In genomic region chr6:20202699-20203302, GRCh38 we compare ENCODE assay signal across 14 cellular contexts. TPM values are rescaled to one million over a fixed set of nuclear protein-coding genes. Genes with fewer than 3 reads are reported as not detected.
DNase-seq lines count a peak whose midpoint lies in the region; ATAC-seq, FAIRE-seq and TF ChIP-seq lines count a peak whose summit lies in the region.
"Had no signal": no experiment of that assay in that cellular context is flagged by ENCODE, and none has a peak within 500 bp of the region (broad histone marks: within the 10 kb centered on the region; RNA-seq: fewer than 3 reads in every experiment).

No MANE protein-coding gene starts in this region.

- 67% methylated on average over 3 of the region's 3 CpGs for WGBS in GM12878 (ENCODE audit: insufficient coverage, insufficient replicate concordance, low lambda C conversion rate, missing lambda C conversion rate)

- H3K27ac ChIP-seq in HEK293 (ENCODE audit: extremely low read depth, low read depth, low read length) (no peak overlapping the region), GM12878 (ENCODE audit: control insufficient read depth, insufficient read depth) (peak overlapping the region; percentile 77)

- no peak for TF ChIP-seq POLR2A in GM12878 (IDR thresholded peaks at IDR 0.05; ENCODE audit: low read depth, low read length)

- H3K36me3 ChIP-seq in HEK293 (ENCODE audit: control insufficient read depth in 2 of 2, insufficient read depth in 1 of 2, low read length in 2 of 2), result no peaks in the 10 kb centered on the region
- H3K36me3 ChIP-seq in GM12878 (ENCODE audit: control insufficient read depth in 2 of 2, insufficient read depth in 2 of 2, low read length in 1 of 2), result no peaks in the 10 kb centered on the region; a peak in 2 of 4 replicates

- peak overlapping the region; percentile 42 for H3K9ac ChIP-seq in GM12878 (ENCODE audit: control insufficient read depth, insufficient read depth, low read length)

- H3K9me3 Mint-ChIP-seq in nephron, result no peaks in the 10 kb centered on the region

- TF ChIP-seq CTCF in HEK293 (tag by site-specific recombination; IDR thresholded peaks at IDR 0.05), result no peak
- no peak for TF ChIP-seq CTCF in GM12878 (IDR thresholded peaks at IDR 0.05 in 2 of 3, conservative IDR thresholded peaks at IDR 0.05 in 1 of 3; ENCODE audit: control insufficient read depth in 2 of 3, extremely low read depth in 1 of 3, insufficient read depth in 1 of 3, low read depth in 3 of 3, low read length in 3 of 3)
- TF ChIP-seq CTCF in nephron (IDR thresholded peaks at IDR 0.05; ENCODE audit: unreplicated experiment in 3 of 3), result no peak

- no peak for TF ChIP-seq RAD21 in GM12878 (IDR thresholded peaks at IDR 0.05; ENCODE audit: insufficient read depth, low read depth, low read length)

- no peak overlapping the region for H2AFZ ChIP-seq in GM12878 (ENCODE audit: control insufficient read depth, low read depth, low read length)

- POLR2A ChIA-PET in HEK293 (lab: Yijun Ruan, JAX) (interaction anchor here (0.7 kb wide), 1 partner anchor 42 kb away, joined by 3 read pairs; no protein-coding TSS in a partner anchor), GM12878 (lab: Charles Lee) (interaction anchor here (0.6 to 4.5 kb wide), 6 partner anchors 9 to 207 kb away, joined by 3 to 34 read pairs (median 4); partner anchors contain the start of gene MBOAT1)

- CTCF ChIA-PET in HEK293 (lab: Yijun Ruan, JAX) (interaction anchor here (0.6 to 1.2 kb wide), 2 partner anchors 26 to 62 kb away, joined by 4 to 6 read pairs; no protein-coding TSS in a partner anchor), GM12878 (lab: Yijun Ruan, JAX) (interaction anchor here (0.7 to 2.8 kb wide), 3 partner anchors 10 to 87 kb away, joined by 3 to 15 read pairs (median 9); partner anchors contain the start of gene MBOAT1)

- in situ Hi-C loops in GM12878 (cut with MboI), result no loop called here

- no peaks in the 10 kb centered on the region for H3K27me3 ChIP-seq in GM12878 (replicated peaks in 1 of 2; ENCODE audit: control insufficient read depth in 2 of 2, insufficient read depth in 2 of 2, low read length in 1 of 2)

- FAIRE-seq in GM12878 (lab: Jason Lieb, UNC), result no peak

- no peak for TF ChIP-seq EP300 in GM12878 (IDR thresholded peaks at IDR 0.05; ENCODE audit: borderline replicate concordance in 1 of 2, control insufficient read depth in 1 of 2, low read depth in 2 of 2, low read length in 2 of 2)

- peak overlapping the region in 1 of 3 experiments; percentile 28 for H3K4me3 Mint-ChIP-seq in nephron

- SMC1A ChIA-PET in GM12878 (lab: Charles Lee; ENCODE audit: uncharacterized antibody, unreplicated experiment), result interaction anchor here (0.8 to 8.8 kb wide), 10 partner anchors 9 to 112 kb away, joined by 3 to 64 read pairs (median 4); partner anchors contain the start of gene MBOAT1

- H3K9me3 ChIP-seq in HEK293 (ENCODE audit: control insufficient read depth, insufficient read depth, low read depth, low read length), result no peaks in the 10 kb centered on the region
- H3K9me3 ChIP-seq in GM12878 (replicated peaks; ENCODE audit: control insufficient read depth, insufficient read depth, low read length), result no peaks in the 10 kb centered on the region; the same call in 2 of the 3 replicates

- H3K36me3 Mint-ChIP-seq in nephron (ENCODE audit: low read depth), result no peaks in the 10 kb centered on the region
- H3K36me3 Mint-ChIP-seq: naive thymus-derived CD8-positive, alpha-beta T cell had no signal

- peak overlapping the region; percentile 91 to 93 (median 92) for H3K27ac Mint-ChIP-seq in nephron

- no peaks in the 10 kb centered on the region for H3K27me3 Mint-ChIP-seq in nephron (ENCODE audit: low read depth)

- peak overlapping the region; percentile 69 for H3K4me2 ChIP-seq in GM12878 (ENCODE audit: control insufficient read depth, insufficient read depth)

- no peak for ATAC-seq in GM12878
- ATAC-seq: naive thymus-derived CD8-positive, alpha-beta T cell had no signal

- DNase-seq in NCI-H2029 treated with DMSO at 0.1 percent for 48 hours (lab: John Stamatoyannopoulos, UW), result peak; percentile 42
- DNase-seq in NCI-H2029 (lab: John Stamatoyannopoulos, UW), result no peak
- DNase-seq in GM12878 (ENCODE audit: low read depth, low spot score), result no peak
- no peak for DNase-seq in GOT3 (lab: John Stamatoyannopoulos, UW)
- no peak for DNase-seq in HCEC 1CT
- DNase-seq in NCI-H526 (lab: John Stamatoyannopoulos, UW), result no peak
- DNase-seq: 8988T; activated naive CD4-positive, alpha-beta T cell; naive thymus-derived CD8-positive, alpha-beta T cell; NCI-H1092 treated with DMSO at 0.1 percent for 48 hours; NCI-H526 treated with DMSO at 0.1 percent for 48 hours had no signal

- H3K4me1 ChIP-seq in HEK293 (ENCODE audit: control insufficient read depth, insufficient read depth, low read length) (peaks cover 11% of the 10 kb centered on the region), GM12878 (ENCODE audit: control insufficient read depth, insufficient read depth, low read length) (peaks cover 68% of the 10 kb centered on the region)

- intact Hi-C loops in GM12878 (cut with micrococcal nuclease; ENCODE audit: unreplicated experiment), result no loop called here

- H3K79me2 ChIP-seq in GM12878 (ENCODE audit: control insufficient read depth, insufficient read depth, low read length), result peaks cover 67% of the 10 kb centered on the region

- no TSS peak for BruUV-seq in GM12878 (replicated peaks; lab: Mats Ljungman, UMichigan)

- H3K4me3 ChIP-seq in HEK293 (ENCODE audit: low read depth, low read length) (no peak overlapping the region), GM12878 (0 out of 2 replicates have a peak overlapping the region, but pooled peaks have one; percentile 39)
- H3K4me3 ChIP-seq: skin epidermis had no signal

- RAD21 ChIA-PET in GM12878 (lab: Charles Lee; ENCODE audit: unreplicated experiment), result interaction anchor here (0.8 to 3.2 kb wide), 5 partner anchors 9 to 92 kb away, joined by 3 to 24 read pairs (median 4); partner anchors contain the start of gene MBOAT1

- no peaks in the 10 kb centered on the region for H4K20me1 ChIP-seq in GM12878 (ENCODE audit: control insufficient read depth, insufficient read depth)

- peaks cover 52% of the 10 kb centered on the region for H3K4me1 Mint-ChIP-seq in nephron

TF ChIP-seq in HEK293, 187 proteins besides CTCF, POLR2A, EP300 and RAD21:
- TF ChIP-seq ZNF266 (tag by site-specific recombination; IDR thresholded peaks at IDR 0.05; ENCODE audit: low read depth) (no peak), ZNF121 (tag by site-specific recombination; IDR thresholded peaks at IDR 0.05) (peak; percentile 82)

TF ChIP-seq in GM12878, 131 proteins besides CTCF, POLR2A, EP300 and RAD21 (continues in another document):
- TF ChIP-seq, protein P1, sequence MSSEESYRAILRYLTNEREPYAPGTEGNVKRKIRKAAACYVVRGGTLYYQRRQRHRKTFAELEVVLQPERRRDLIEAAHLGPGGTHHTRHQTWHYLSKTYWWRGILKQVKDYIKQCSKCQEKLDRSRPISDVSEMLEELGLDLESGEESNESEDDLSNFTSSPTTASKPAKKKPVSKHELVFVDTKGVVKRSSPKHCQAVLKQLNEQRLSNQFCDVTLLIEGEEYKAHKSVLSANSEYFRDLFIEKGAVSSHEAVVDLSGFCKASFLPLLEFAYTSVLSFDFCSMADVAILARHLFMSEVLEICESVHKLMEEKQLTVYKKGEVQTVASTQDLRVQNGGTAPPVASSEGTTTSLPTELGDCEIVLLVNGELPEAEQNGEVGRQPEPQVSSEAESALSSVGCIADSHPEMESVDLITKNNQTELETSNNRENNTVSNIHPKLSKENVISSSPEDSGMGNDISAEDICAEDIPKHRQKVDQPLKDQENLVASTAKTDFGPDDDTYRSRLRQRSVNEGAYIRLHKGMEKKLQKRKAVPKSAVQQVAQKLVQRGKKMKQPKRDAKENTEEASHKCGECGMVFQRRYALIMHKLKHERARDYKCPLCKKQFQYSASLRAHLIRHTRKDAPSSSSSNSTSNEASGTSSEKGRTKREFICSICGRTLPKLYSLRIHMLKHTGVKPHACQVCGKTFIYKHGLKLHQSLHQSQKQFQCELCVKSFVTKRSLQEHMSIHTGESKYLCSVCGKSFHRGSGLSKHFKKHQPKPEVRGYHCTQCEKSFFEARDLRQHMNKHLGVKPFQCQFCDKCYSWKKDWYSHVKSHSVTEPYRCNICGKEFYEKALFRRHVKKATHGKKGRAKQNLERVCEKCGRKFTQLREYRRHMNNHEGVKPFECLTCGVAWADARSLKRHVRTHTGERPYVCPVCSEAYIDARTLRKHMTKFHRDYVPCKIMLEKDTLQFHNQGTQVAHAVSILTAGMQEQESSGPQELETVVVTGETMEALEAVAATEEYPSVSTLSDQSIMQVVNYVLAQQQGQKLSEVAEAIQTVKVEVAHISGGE (CRISPR knock-in tag; IDR thresholded peaks at IDR 0.05), result no peak
- TF ChIP-seq STAT1 (conservative IDR thresholded peaks at IDR 0.05), result no peak

RNA-seq across cellular contexts. Expression of gene MBOAT1, which starts 9.5 kb away (rescaled TPM):
- 52.4 and 54.2 TPM in 2 replicates for total RNA-seq in GM12878 (2013; cell fraction: nucleolus; rRNA removed)
- total RNA-seq in GM12878 (2014; rRNA removed), result 21.0 and 22.7 TPM in 2 replicates
- total RNA-seq in GM12878 (2014; rRNA removed; fragmentation: Illumina TruSeq; extraction: Trizol), result 17.0 and 17.2 TPM in 2 replicates
- total RNA-seq in GM12878 (2021), result 18.2 and 19.3 TPM in 2 replicates
- 7.0 TPM for polyA plus RNA-seq in GM12878 (2011; ENCODE audit: low read depth)
- 13.9 and 16.1 TPM in 2 replicates for polyA plus RNA-seq in GM12878 (2011; rRNA removed)
- polyA plus RNA-seq in GM12878 (2011; cell fraction: cytosol; rRNA removed), result 9.0 and 11.4 TPM in 2 replicates
- 17.9 and 22.1 TPM in 2 replicates for polyA plus RNA-seq in GM12878 (2011; cell fraction: nucleus; rRNA removed)
- polyA plus RNA-seq in GM12878 (2012), result 6.3 and 9.0 TPM in 2 replicates
- 13.3 and 20.8 TPM in 2 replicates for polyA plus RNA-seq in GM12878 (2014; fragmentation: Illumina TruSeq; extraction: Trizol)
- polyA plus RNA-seq in GM12878 (2014; fragmentation: Nextera tagmentation; extraction: Ambion mirVana), result under 1 TPM; 0.39 to 0.44 TPM
- 7.6 and 9.9 TPM in 2 replicates for polyA plus RNA-seq in GM12878 (2014; rRNA removed)
- polyA plus RNA-seq in GM12878 (2016; fragmentation: Nextera tagmentation; extraction: Ambion mirVana), result 1 to 10 TPM; 4.6 to 7.7 TPM
- 33.9 and 34.7 TPM in 2 replicates for polyA minus RNA-seq in GM12878 (2011; rRNA and poly(A)+ RNA removed)
- polyA minus RNA-seq in GM12878 (2011; cell fraction: cytosol; rRNA and poly(A)+ RNA removed), result 17.2 and 17.4 TPM in 2 replicates
- polyA minus RNA-seq in GM12878 (2011; cell fraction: nucleus; rRNA and poly(A)+ RNA removed), result 17.4 and 22.4 TPM in 2 replicates
